31 cellular contexts compared by ENCODE assay signal in the genomic region with DNA sequence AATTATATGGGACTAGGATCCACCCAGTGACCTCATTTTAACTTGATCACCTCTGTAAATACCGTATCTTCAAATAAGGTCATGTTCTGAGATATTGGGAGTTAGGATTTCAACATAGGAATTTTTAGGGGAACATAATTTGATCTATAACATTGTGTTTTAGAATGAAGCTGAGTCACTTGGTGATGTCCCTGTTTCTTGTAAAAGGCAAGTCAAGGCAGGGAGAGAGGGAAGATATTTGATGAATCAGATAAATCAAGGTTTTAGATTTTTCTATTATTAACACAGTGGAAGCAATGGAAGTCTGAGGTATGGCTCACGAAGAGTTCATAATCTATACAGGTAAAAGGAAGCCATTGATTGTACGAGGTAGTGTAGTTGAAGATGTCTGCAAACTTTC. TPM values are rescaled to one million over a fixed set of nuclear protein-coding genes. Genes with fewer than 3 reads are reported as not detected.
"Had no signal": no experiment of that assay in that cellular context is flagged by ENCODE, and none has a peak within 500 bp of the region (broad histone marks: within the 10 kb centered on the region; RNA-seq: fewer than 3 reads in every experiment).

No MANE protein-coding gene starts in this region.

- H3K9me3 ChIP-seq: colonic mucosa, esophagus muscularis mucosa had no signal

- ATAC-seq: activated CD4-positive, CD25-positive, alpha-beta regulatory T cell treated with anti-CD3 and anti-CD28 coated beads, Interleukin-2, amount 50 U/mL, for 24 hours; activated CD8-positive, alpha-beta T cell treated with anti-CD3 and anti-CD28 coated beads for 36 hours; activated T-cell treated with anti-CD3 and anti-CD28 coated beads, Interleukin-2, amount 50 U/mL, for 4 hours; activated T-helper 17 cell treated with anti-CD3 and anti-CD28 coated beads, Interleukin-2, amount 50 U/mL, for 72 hours; T-helper 17 cell had no signal

- H3K4me1 ChIP-seq: colonic mucosa, esophagus muscularis mucosa had no signal

- H3K27ac ChIP-seq: brain microvascular endothelial cell, cardiac muscle cell, colonic mucosa, esophagus muscularis mucosa, WERI-Rb-1 had no signal

- DNase-seq: activated B cell treated with CpG ODN at 0.5 μM for 24 hours; activated CD4-positive, alpha-beta T cell treated with anti-CD3 and anti-CD28 coated beads for 48 hours; activated CD4-positive, alpha-beta T cell treated with anti-CD3 and anti-CD28 coated beads, Interleukin-2, amount 50 U/mL, for 1 hour; activated CD4-positive, alpha-beta T cell treated with anti-CD3 and anti-CD28 coated beads, Interleukin-2, amount 50 U/mL, for 48 hours; activated CD8-positive, alpha-beta memory T cell treated with anti-CD3 and anti-CD28 coated beads for 24 hours; activated CD8-positive, alpha-beta T cell treated with anti-CD3 and anti-CD28 coated beads for 36 hours; activated effector memory CD4-positive, alpha-beta T cell treated with Interleukin-2 at 50 U/mL for 16 hours; activated gamma-delta T cell treated with Interleukin-2 at 50 U/mL for 16 hours; activated naive CD4-positive, alpha-beta T cell treated with anti-CD3 and anti-CD28 coated beads, Interleukin-2, amount 50 U/mL, for 16 hours; activated naive CD4-positive, alpha-beta T cell treated with Interleukin-2 at 50 U/mL for 16 hours; activated T-cell treated with anti-CD3 and anti-CD28 coated beads, Interleukin-2, amount 50 U/mL, for 4 hours; amniotic stem cell; anterior cingulate cortex; brain microvascular endothelial cell; central memory CD4-positive, alpha-beta T cell; cerebellar nuclear complex; colonic mucosa; effector CD8-positive, alpha-beta T cell; endodermal cell; foreskin melanocyte; T-helper 1 cell; T-helper 17 cell; T1000 had no signal

- H3K27me3 ChIP-seq: brain microvascular endothelial cell, colonic mucosa, esophagus muscularis mucosa had no signal

- H3K4me3 ChIP-seq: cardiac muscle cell, colonic mucosa, esophagus muscularis mucosa had no signal

- H3K36me3 ChIP-seq: brain microvascular endothelial cell, cardiac muscle cell, colonic mucosa, esophagus muscularis mucosa, WERI-Rb-1 had no signal

RNA-seq across cellular contexts. Expression of gene GPR151, which starts 11.8 kb away (rescaled TPM):
- total RNA-seq: activated B cell treated with CpG ODN at 0.5 μM for 24 hours; activated CD8-positive, alpha-beta T cell treated with anti-CD3 and anti-CD28 coated beads for 36 hours; activated T-cell treated with anti-CD3 and anti-CD28 coated beads, Interleukin-2, amount 50 U/mL, for 4 hours; activated T-helper 17 cell treated with anti-CD3 and anti-CD28 coated beads, Interleukin-2, amount 50 U/mL, for 72 hours; astrocyte; cardiac muscle cell; colonic mucosa; dermis microvascular lymphatic vessel endothelial cell; esophagus muscularis mucosa; T-helper 17 cell had no signal
- polyA plus RNA-seq: adipose tissue, cardiac muscle cell had no signal
